ENCODE assay signal across 17 cellular contexts in the genomic region with DNA sequence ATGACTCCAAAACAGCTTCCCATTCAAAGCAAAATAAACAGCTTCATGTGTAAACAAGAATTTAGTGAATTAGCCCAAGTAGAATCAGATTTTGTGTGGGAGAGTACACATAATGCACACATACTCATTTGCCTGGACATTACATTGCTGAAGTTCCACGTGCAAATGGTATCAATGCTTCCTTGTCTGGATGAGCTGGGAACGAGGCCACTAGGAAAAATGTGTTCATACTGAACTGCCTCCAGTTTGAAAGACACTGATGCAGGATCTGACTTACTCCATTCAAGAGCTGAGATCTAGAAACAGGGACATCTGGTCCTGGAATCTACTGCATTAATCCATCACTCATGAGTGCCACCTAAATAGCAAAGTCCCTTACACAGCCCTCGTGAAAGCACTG.
"Had no signal": no experiment of that assay in that cellular context is flagged by ENCODE, and none has a peak within 500 bp of the region (broad histone marks: within the 10 kb centered on the region; RNA-seq: fewer than 3 reads in every experiment).

No MANE protein-coding gene starts in this region.

- H3K36me3 ChIP-seq: ascending aorta, gastrocnemius medialis, sigmoid colon, suprapubic skin, upper lobe of left lung had no signal

- H2AFZ ChIP-seq: hepatocyte had no signal

- H3K4me2 ChIP-seq: hepatocyte had no signal

- H3K27ac ChIP-seq: ascending aorta, gastrocnemius medialis, hepatocyte, psoas muscle, sigmoid colon, suprapubic skin, upper lobe of left lung had no signal

- ATAC-seq: activated CD4-positive, CD25-positive, alpha-beta regulatory T cell treated with anti-CD3 and anti-CD28 coated beads, Interleukin-2, amount 50 U/mL, for 24 hours; gastrocnemius medialis; natural killer cell; psoas muscle; T-helper 17 cell had no signal

- H3K79me2 ChIP-seq: hepatocyte had no signal

- H3K9me3 ChIP-seq: ascending aorta, gastrocnemius medialis, psoas muscle, sigmoid colon, suprapubic skin, upper lobe of left lung had no signal

- DNase-seq: activated CD4-positive, alpha-beta memory T cell treated with anti-CD3 and anti-CD28 coated beads for 36 hours; activated gamma-delta T cell treated with Interleukin-2 at 50 U/mL for 16 hours; activated naive CD8-positive, alpha-beta T cell treated with anti-CD3 and anti-CD28 coated beads for 36 hours; activated T-cell treated with anti-CD3 and anti-CD28 coated beads, Interleukin-2, amount 50 U/mL, for 48 hours; gastrocnemius medialis; natural killer cell; psoas muscle; sigmoid colon; stimulated activated CD4-positive, alpha-beta T cell treated with anti-CD3 and anti-CD28 coated beads, Interleukin-2, amount 100 ng/mL, for 24 hours; stimulated activated naive CD4-positive, alpha-beta T cell; T-helper 17 cell; upper lobe of left lung had no signal

- H3K27me3 ChIP-seq: ascending aorta, gastrocnemius medialis, hepatocyte, sigmoid colon, suprapubic skin, upper lobe of left lung had no signal

- H3K4me3 ChIP-seq: ascending aorta, gastrocnemius medialis, hepatocyte, lung, psoas muscle, sigmoid colon, suprapubic skin, upper lobe of left lung had no signal
